ENCODE assay signal across 8 cellular contexts in the genomic region with DNA sequence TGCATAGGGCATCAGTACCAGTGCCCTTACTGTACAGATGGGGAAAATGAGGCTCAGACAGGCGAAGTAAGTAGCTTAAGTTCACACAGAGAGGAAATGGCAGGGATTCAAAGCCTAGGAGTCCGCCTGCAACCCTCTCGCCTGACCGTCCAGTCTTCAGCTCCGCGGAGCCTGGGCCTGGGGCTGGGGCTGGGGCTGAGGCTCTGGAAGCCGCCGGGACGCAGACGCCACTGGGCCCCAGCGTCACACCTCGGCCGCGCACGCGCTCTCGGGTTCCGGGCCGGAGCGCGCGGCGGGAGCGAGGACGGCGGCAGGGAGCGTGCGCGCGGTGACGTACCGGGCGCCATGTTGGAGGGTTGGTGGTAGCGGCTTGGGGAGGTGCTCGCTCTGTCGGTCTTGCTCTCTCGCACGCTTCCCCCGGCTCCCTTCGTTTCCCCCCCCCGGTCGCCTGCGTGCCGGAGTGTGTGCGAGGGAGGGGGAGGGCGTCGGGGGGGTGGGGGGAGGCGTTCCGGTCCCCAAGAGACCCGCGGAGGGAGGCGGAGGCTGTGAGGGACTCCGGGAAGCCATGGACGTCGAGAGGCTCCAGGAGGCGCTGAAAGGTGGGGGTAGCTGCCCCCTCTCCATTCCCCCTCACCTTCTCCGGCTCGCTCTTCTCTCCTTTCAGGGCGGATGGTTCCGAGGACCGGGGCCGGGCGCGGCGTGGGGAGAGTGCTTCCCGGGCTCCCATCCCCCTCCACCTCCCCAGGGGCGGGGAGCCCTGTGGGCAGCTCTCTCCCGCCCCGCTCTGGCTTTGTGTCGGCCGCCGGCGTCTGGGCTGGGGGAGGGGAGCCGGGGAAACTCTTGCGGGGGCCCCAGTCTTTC. TPM values are rescaled to one million over a fixed set of nuclear protein-coding genes. Genes with fewer than 3 reads are reported as not detected.
DNase-seq lines count a peak whose midpoint lies in the region; ATAC-seq and TF ChIP-seq lines count a peak whose summit lies in the region.

A gene with protein sequence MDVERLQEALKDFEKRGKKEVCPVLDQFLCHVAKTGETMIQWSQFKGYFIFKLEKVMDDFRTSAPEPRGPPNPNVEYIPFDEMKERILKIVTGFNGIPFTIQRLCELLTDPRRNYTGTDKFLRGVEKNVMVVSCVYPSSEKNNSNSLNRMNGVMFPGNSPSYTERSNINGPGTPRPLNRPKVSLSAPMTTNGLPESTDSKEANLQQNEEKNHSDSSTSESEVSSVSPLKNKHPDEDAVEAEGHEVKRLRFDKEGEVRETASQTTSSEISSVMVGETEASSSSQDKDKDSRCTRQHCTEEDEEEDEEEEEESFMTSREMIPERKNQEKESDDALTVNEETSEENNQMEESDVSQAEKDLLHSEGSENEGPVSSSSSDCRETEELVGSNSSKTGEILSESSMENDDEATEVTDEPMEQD (plus strand): TSS at position 339 of the 861 bp plus-strand sequence. CDS start 227 bp downstream, at position 566.

- peak within 1 kb of the TSS; percentile 76 for H3K4me3 ChIP-seq in A673 (ENCODE audit: low read depth, low read length, poor library complexity, severe bottlenecking)
- H3K4me3 ChIP-seq in WI38 (ENCODE audit: low read depth, low read length): peak within 1 kb of the TSS; percentile 90
- peak within 1 kb of the TSS; percentile 71 to 84 (median 82) for H3K4me3 ChIP-seq in mammary epithelial cell (replicated peaks in 1 of 3; ENCODE audit: insufficient read depth in 1 of 3, low read depth in 2 of 3, low read length in 3 of 3)
- peak within 1 kb of the TSS; percentile 53 to 97 (median 83) for H3K4me3 ChIP-seq in spleen

- peaks cover 0 to 6% (median under 1%) of the 10 kb centered on the region in 3 donors for H3K36me3 Mint-ChIP-seq in immature natural killer cell

- H3K4me1 ChIP-seq in A673 (ENCODE audit: insufficient read depth, low read length, poor library complexity, severe bottlenecking) (peaks cover 17% of the 10 kb centered on the region), mammary epithelial cell (ENCODE audit: insufficient read depth, low read length) (peaks cover 29% of the 10 kb centered on the region), spleen (peaks cover 33 to 51% (median 48%) of the 10 kb centered on the region in 6 donors)

- 25% methylated on average over 4 of the region's 75 CpGs for WGBS in mammary epithelial cell (ENCODE audit: low coverage, missing lambda C conversion rate)
- WGBS in spleen, 5 donors: 0 to 3% (median 1%) methylated on average over 33 to 71 of the region's 75 CpGs

- H3K27ac Mint-ChIP-seq in immature natural killer cell: peak within 1 kb of the TSS; percentile 91 to 97 (median 96)

- H3K36me3 ChIP-seq in A673 (ENCODE audit: insufficient read depth, low read length, poor library complexity, severe bottlenecking) (peaks cover 18% of the 10 kb centered on the region), mammary epithelial cell (ENCODE audit: insufficient read depth, low read length) (peaks cover 8% of the 10 kb centered on the region), spleen (peaks cover 0 to 36% (median 10%) of the 10 kb centered on the region in 6 donors)

- dilution Hi-C loops in mammary epithelial cell (cut with HindIII; ENCODE audit: low sequenced_read_pairs): no loop called here

- no peaks in the 10 kb centered on the region for H3K9me3 Mint-ChIP-seq in immature natural killer cell

- H4K20me1 ChIP-seq in mammary epithelial cell (ENCODE audit: insufficient read depth, low read length): peaks cover 19% of the 10 kb centered on the region

- peak within 1 kb of the TSS; percentile 83 for H3K27ac ChIP-seq in A673 (ENCODE audit: low read depth, low read length, poor library complexity, severe bottlenecking)
- H3K27ac ChIP-seq in mammary epithelial cell (ENCODE audit: insufficient read depth, low read depth, low read length): peak within 1 kb of the TSS; percentile 69
- H3K27ac ChIP-seq in spleen: peak within 1 kb of the TSS; percentile 92 to 99 (median 99)

- BruUV-seq in A673 (replicated peaks; lab: Mats Ljungman, UMichigan) (no TSS peak), mammary epithelial cell (replicated peaks; lab: Mats Ljungman, UMichigan) (TSS peak; percentile 61)

- in situ Hi-C loops in mammary epithelial cell (cut with MboI; ENCODE audit: low sequenced_read_pairs in 2 of 2): no loop called here

- POLR2A ChIA-PET in A673 (lab: Charles Lee; ENCODE audit: low non-redundant PET): no interaction called here

- no peaks in the 10 kb centered on the region for H3K27me3 ChIP-seq in A673 (replicated peaks; ENCODE audit: insufficient read depth, low read depth, low read length, poor library complexity)
- no peaks in the 10 kb centered on the region for H3K27me3 ChIP-seq in mammary epithelial cell (ENCODE audit: insufficient read depth, low read length)
- no peaks in the 10 kb centered on the region for H3K27me3 ChIP-seq in spleen (replicated peaks in 1 of 7)

- H3K4me2 ChIP-seq in mammary epithelial cell (ENCODE audit: insufficient read depth, low read depth, low read length): peak within 1 kb of the TSS; percentile 95

- peaks cover 0 to 7% (median 6%) of the 10 kb centered on the region in 3 donors for H3K27me3 Mint-ChIP-seq in immature natural killer cell (ENCODE audit: low read depth in 3 of 3)

- H3K4me3 Mint-ChIP-seq in immature natural killer cell: peak within 1 kb of the TSS; percentile 83 to 95 (median 91)

- intact Hi-C loops in A673 (cut with micrococcal nuclease; ENCODE audit: unreplicated experiment) (loop anchor here (5.0 kb wide), 1 partner anchor 51 kb away; no protein-coding TSS in a partner anchor), mammary epithelial cell (cut with micrococcal nuclease) (loop anchor here (1.0 to 5.0 kb wide), 5 partner anchors 13 to 147 kb away; no protein-coding TSS in a partner anchor), spleen (cut with DNase I; ENCODE audit: low total_unique reads) (no loop called here)

- H2AFZ ChIP-seq in mammary epithelial cell (ENCODE audit: low read depth, low read length): peak within 1 kb of the TSS; percentile 95

- CTCF ChIA-PET in A673 (lab: Charles Lee): interaction anchor here (0.5 to 0.7 kb wide), 2 partner anchors 18 to 48 kb away, joined by 4 read pairs; no protein-coding TSS in a partner anchor
- CTCF ChIA-PET in mammary epithelial cell (lab: Charles Lee; ENCODE audit: low non-redundant PET): interaction anchor here (0.6 to 0.9 kb wide), 2 partner anchors 23 to 58 kb away, joined by 4 to 12 read pairs; no protein-coding TSS in a partner anchor

- no peaks in the 10 kb centered on the region for H3K9me3 ChIP-seq in A673 (ENCODE audit: low read depth, low read length, poor library complexity, severe bottlenecking)
- H3K9me3 ChIP-seq in mammary epithelial cell (replicated peaks; ENCODE audit: insufficient read depth, low read length): no peaks in the 10 kb centered on the region
- no peaks in the 10 kb centered on the region for H3K9me3 ChIP-seq in spleen

- peak within 1 kb of the TSS; percentile 81 for H3K9ac ChIP-seq in mammary epithelial cell (ENCODE audit: insufficient read depth, low read length)

- ATAC-seq in GM18519 (IDR thresholded peaks at IDR 0.05; ENCODE audit: low FRiP score, unreplicated experiment) (peak; percentile 85), HG03045 (IDR thresholded peaks at IDR 0.05; ENCODE audit: unreplicated experiment) (peak; percentile 93)

- no peak for TF ChIP-seq CTCF in A673 (conservative IDR thresholded peaks at IDR 0.05; ENCODE audit: low read depth, low read length)
- TF ChIP-seq CTCF in WI38 (IDR thresholded peaks at IDR 0.05; ENCODE audit: low read depth, low read length): no peak
- peak in 1 of 2 donors; percentile 2 for TF ChIP-seq CTCF in mammary epithelial cell (conservative IDR thresholded peaks at IDR 0.05 in 1 of 2, IDR thresholded peaks at IDR 0.05 in 1 of 2; ENCODE audit: extremely low read depth in 1 of 2, insufficient read depth in 1 of 2, low read depth in 1 of 2, low read length in 2 of 2)
- TF ChIP-seq CTCF in spleen (IDR thresholded peaks at IDR 0.05 in 8 of 11, conservative IDR thresholded peaks at IDR 0.05 in 3 of 11): peak in 1 of 11 experiments; percentile 18

- peak; percentile 86 for DNase-seq in A673 (ENCODE audit: low spot score)
- DNase-seq in NCI-H2196 (lab: John Stamatoyannopoulos, UW; ENCODE audit: unreplicated experiment): peak; percentile 81
- DNase-seq in mammary epithelial cell: peak; percentile 86
- DNase-seq in immature natural killer cell: peak; percentile 93 to 94 (median 94)
- peak; percentile 98 for DNase-seq in spleen

- peak in 2 of 3 donors; percentile 6 to 62 for TF ChIP-seq POLR2A in spleen (IDR thresholded peaks at IDR 0.05)

- H3K79me2 ChIP-seq in mammary epithelial cell (ENCODE audit: insufficient read depth, low read length): peaks cover 49% of the 10 kb centered on the region

- peaks cover 43 to 51% of the 10 kb centered on the region in 2 donors for H3K4me1 Mint-ChIP-seq in immature natural killer cell

RNA-seq across cellular contexts. Expression of the gene that starts here (rescaled TPM):
- total RNA-seq in A673 (2021): 41.4 and 51.0 TPM in 2 replicates
- total RNA-seq in mammary epithelial cell: 10 to 100 TPM; 57.0 to 74.4 TPM
- 13.5 TPM for polyA plus RNA-seq in mammary epithelial cell
- 14.8 TPM for polyA minus RNA-seq in mammary epithelial cell
- 10 to 100 TPM; 27.6 to 47.3 (median 44.9) TPM for polyA plus RNA-seq in immature natural killer cell
- total RNA-seq in spleen: 10 to 100 TPM; 44.8 to 94.7 (median 70.1) TPM
- polyA plus RNA-seq in spleen: 10 to 100 TPM; 12.2 to 18.4 (median 13.1) TPM

Comparison
In these comparisons a context has a peak if more than half of its experiments do, and no peak if none do; other contexts are left out.
1. Peak in every context shown above with its lines: DNase-seq, ATAC-seq, H3K4me3 ChIP-seq and H3K27ac ChIP-seq.